In the genomic region with DNA sequence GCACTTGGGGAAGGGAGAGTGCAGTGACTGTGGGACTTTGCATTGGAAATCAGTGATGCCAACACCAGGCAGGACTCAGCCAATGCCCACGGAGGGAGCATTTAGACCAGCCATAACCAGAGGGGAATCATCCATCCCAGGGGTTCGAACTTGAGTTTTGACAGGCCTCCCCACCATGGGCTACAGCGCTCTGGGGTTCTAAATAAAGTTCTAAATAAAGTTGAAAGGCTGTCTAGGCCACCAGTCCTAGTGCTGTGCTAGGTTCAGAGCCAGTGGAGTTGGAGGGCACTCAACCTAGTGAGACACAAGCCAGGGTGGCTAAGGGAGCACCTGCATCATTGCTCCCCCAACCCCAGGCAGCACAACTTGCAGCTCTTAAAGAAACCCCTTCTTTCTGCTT, we compare ENCODE assay signal across 27 cellular contexts.
"Had no signal": no experiment of that assay in that cellular context is flagged by ENCODE, and none has a peak within 500 bp of the region (broad histone marks: within the 10 kb centered on the region; RNA-seq: fewer than 3 reads in every experiment).

No MANE protein-coding gene starts in this region.

- H3K27ac Mint-ChIP-seq: activated CD4-positive, alpha-beta memory T cell treated with anti-CD3 and anti-CD28 coated beads, Interleukin-2, amount 10 ng/mL, durations not matched to agents 7 days and 5 days; activated CD8-positive, alpha-beta memory T cell treated with anti-CD3 and anti-CD28 coated beads, Interleukin-2, amount 10 ng/mL, durations not matched to agents 7 days and 5 days; activated naive CD4-positive, alpha-beta T cell treated with anti-CD3 and anti-CD28 coated beads, Interleukin-2, amount 50 U/mL, for 72 hours; activated T-cell treated with anti-CD3 and anti-CD28 coated beads, Interleukin-2, amount 50 U/mL, for 72 hours; activated T-helper 17 cell treated with anti-CD3 and anti-CD28 coated beads, Interleukin-2, amount 50 U/mL, for 72 hours had no signal

- H3K36me3 ChIP-seq: adrenal gland, Peyer's patch, WERI-Rb-1 had no signal

- H3K4me1 Mint-ChIP-seq: activated CD4-positive, alpha-beta memory T cell treated with anti-CD3 and anti-CD28 coated beads, Interleukin-2, amount 10 ng/mL, durations not matched to agents 7 days and 5 days; activated T-helper 17 cell treated with anti-CD3 and anti-CD28 coated beads, Interleukin-2, amount 50 U/mL, for 72 hours had no signal

- DNase-seq: activated CD4-positive, alpha-beta memory T cell treated with anti-CD3 and anti-CD28 coated beads, Interleukin-2, amount 10 ng/mL, durations not matched to agents 7 days and 5 days; activated CD4-positive, alpha-beta T cell treated with anti-CD3 and anti-CD28 coated beads for 1 hour; activated CD4-positive, alpha-beta T cell treated with anti-CD3 and anti-CD28 coated beads for 48 hours; activated CD4-positive, CD25-positive, alpha-beta regulatory T cell; activated CD8-positive, alpha-beta memory T cell treated with anti-CD3 and anti-CD28 coated beads for 24 hours; activated CD8-positive, alpha-beta memory T cell treated with anti-CD3 and anti-CD28 coated beads, Interleukin-2, amount 10 ng/mL, durations not matched to agents 7 days and 5 days; activated CD8-positive, alpha-beta memory T cell treated with anti-CD3 and anti-CD28 coated beads, Interleukin-2, amount 50 U/mL, for 48 hours; activated effector memory CD4-positive, alpha-beta T cell treated with anti-CD3 and anti-CD28 coated beads, Interleukin-2, amount 50 U/mL, for 16 hours; activated naive CD4-positive, alpha-beta T cell treated with Interleukin-2 at 50 U/mL for 16 hours; activated T-cell treated with anti-CD3 and anti-CD28 coated beads, Interleukin-2, amount 50 U/mL, for 72 hours; adrenal gland; body of pancreas; caudate nucleus; NCI-H1105; NCI-H1417 treated with DMSO at 0.1 percent for 48 hours; NCI-H187 treated with DMSO at 0.1 percent for 48 hours; NCI-H2081; NCI-H345; NCI-H524 treated with DMSO at 0.1 percent for 48 hours; Peyer's patch; RPMI8226; SIG-M5; WERI-Rb-1 had no signal

- H3K27me3 ChIP-seq: adrenal gland, body of pancreas, Peyer's patch had no signal

- H3K9me3 ChIP-seq: adrenal gland, body of pancreas, Peyer's patch had no signal

- H3K27ac ChIP-seq: adrenal gland, body of pancreas, Peyer's patch, WERI-Rb-1 had no signal

- H3K4me3 Mint-ChIP-seq: activated CD4-positive, alpha-beta memory T cell treated with anti-CD3 and anti-CD28 coated beads, Interleukin-2, amount 10 ng/mL, durations not matched to agents 7 days and 5 days; activated CD8-positive, alpha-beta memory T cell treated with anti-CD3 and anti-CD28 coated beads, Interleukin-2, amount 10 ng/mL, durations not matched to agents 7 days and 5 days; activated T-cell treated with anti-CD3 and anti-CD28 coated beads, Interleukin-2, amount 50 U/mL, for 72 hours; activated T-helper 17 cell treated with anti-CD3 and anti-CD28 coated beads, Interleukin-2, amount 50 U/mL, for 72 hours had no signal

- H3K4me3 ChIP-seq: adrenal gland, body of pancreas, K562, Peyer's patch had no signal

- H3K9me3 Mint-ChIP-seq: activated CD4-positive, alpha-beta memory T cell treated with anti-CD3 and anti-CD28 coated beads, Interleukin-2, amount 10 ng/mL, durations not matched to agents 7 days and 5 days had no signal

- ATAC-seq: activated CD8-positive, alpha-beta memory T cell treated with anti-CD3 and anti-CD28 coated beads, Interleukin-2, amount 10 ng/mL, durations not matched to agents 7 days and 5 days; activated T-cell treated with anti-CD3 and anti-CD28 coated beads, Interleukin-2, amount 50 U/mL, for 72 hours; activated T-helper 17 cell treated with anti-CD3 and anti-CD28 coated beads, Interleukin-2, amount 50 U/mL, for 72 hours; body of pancreas; K562; Right ventricle myocardium inferior had no signal

- H3K4me1 ChIP-seq: adrenal gland, body of pancreas, Peyer's patch had no signal
